ENCODE assay signal across 9 cellular contexts in genomic region chr10:48309711-48310226, GRCh38. TPM values are rescaled to one million over a fixed set of nuclear protein-coding genes. Genes with fewer than 3 reads are reported as not detected.
A peak's percentile ranks its signal among the peaks of the same experiment; 100 is the strongest.
DNase-seq lines count a peak whose midpoint lies in the region; ATAC-seq and TF ChIP-seq lines count a peak whose summit lies in the region.
"Had no signal": no experiment of that assay in that cellular context is flagged by ENCODE, and none has a peak within 500 bp of the region (broad histone marks: within the 10 kb centered on the region; RNA-seq: fewer than 3 reads in every experiment).

No MANE protein-coding gene starts in this region.

- H3K4me3 ChIP-seq in heart left ventricle: no peak overlapping the region
- H3K4me3 ChIP-seq in NB4 (ENCODE audit: low read depth, low read length): no peak overlapping the region
- no peak overlapping the region for H3K4me3 ChIP-seq in transverse colon
- no peak overlapping the region for H3K4me3 ChIP-seq in CD8-positive, alpha-beta memory T cell (ENCODE audit: low read length)

- no peak overlapping the region for H3K4me3 Mint-ChIP-seq in WTC11
- peak overlapping the region in 2 of 7 donors; percentile 33 to 58 for H3K4me3 Mint-ChIP-seq in CD8-positive, alpha-beta memory T cell

- no peak for TF ChIP-seq EP300 in transverse colon (IDR thresholded peaks at IDR 0.05; ENCODE audit: low read depth)

- H3K4me1 Mint-ChIP-seq in WTC11: peaks cover 20% of the 10 kb centered on the region
- H3K4me1 Mint-ChIP-seq in CD8-positive, alpha-beta memory T cell: peaks cover 35 to 72% (median 56%) of the 10 kb centered on the region in 3 donors

- peaks cover 0 to 38% (median 22%) of the 10 kb centered on the region in 12 donors for H3K4me1 ChIP-seq in heart left ventricle
- peaks cover 8 to 32% (median 16%) of the 10 kb centered on the region in 4 donors for H3K4me1 ChIP-seq in transverse colon
- peaks cover 33% of the 10 kb centered on the region for H3K4me1 ChIP-seq in CD8-positive, alpha-beta memory T cell (ENCODE audit: insufficient read depth, low read length)

- no peaks in the 10 kb centered on the region for H3K36me3 ChIP-seq in heart left ventricle
- H3K36me3 ChIP-seq in transverse colon: no peaks in the 10 kb centered on the region
- H3K36me3 ChIP-seq in CD8-positive, alpha-beta memory T cell (ENCODE audit: insufficient read depth, low read length): no peaks in the 10 kb centered on the region

- CTCF ChIA-PET in WTC11 (lab: Charles Lee): interaction anchor here (0.7 to 2.0 kb wide), 6 partner anchors 9 to 346 kb away, joined by 3 to 17 read pairs (median 4); no protein-coding TSS in a partner anchor
- CTCF ChIA-PET in CD8-positive, alpha-beta memory T cell (lab: Charles Lee): no interaction called here

- in situ Hi-C loops in transverse colon (cut with MboI; ENCODE audit: low pct_ligation_motif_present in 1 of 4, low pct_unique_long_range_greater_than_20kb in 1 of 4, low sequenced_read_pairs in 3 of 4): no loop called here

- no peaks in the 10 kb centered on the region for H3K36me3 Mint-ChIP-seq in WTC11
- peaks cover 0 to 2% (median 0%) of the 10 kb centered on the region in 3 donors for H3K36me3 Mint-ChIP-seq in CD8-positive, alpha-beta memory T cell

- no peak overlapping the region for H3K27ac ChIP-seq in heart left ventricle
- peak overlapping the region; percentile 40 for H3K27ac ChIP-seq in epithelial cell of prostate
- H3K27ac ChIP-seq in transverse colon: no peak overlapping the region
- no peak overlapping the region for H3K27ac ChIP-seq in CD8-positive, alpha-beta memory T cell (ENCODE audit: low read depth, low read length)

- DNase-seq in heart left ventricle: no peak
- DNase-seq in left ventricle myocardium superior: no peak
- peak; percentile 18 for DNase-seq in NB4 (ENCODE audit: low read depth)
- no peak for DNase-seq in epithelial cell of prostate (ENCODE audit: low read depth, low spot score)
- no peak for DNase-seq in transverse colon
- DNase-seq in activated CD8-positive, alpha-beta memory T cell treated with anti-CD3 and anti-CD28 coated beads, Interleukin-2, amount 50 U/mL, for 4 hours: no peak
- DNase-seq in WTC11 (ENCODE audit: low spot score): no peak
- no peak for DNase-seq in CD8-positive, alpha-beta memory T cell

- H3K27me3 ChIP-seq in heart left ventricle: no peaks in the 10 kb centered on the region
- H3K27me3 ChIP-seq in transverse colon: no peaks in the 10 kb centered on the region
- no peaks in the 10 kb centered on the region for H3K27me3 ChIP-seq in CD8-positive, alpha-beta memory T cell (ENCODE audit: insufficient read depth, low read length, poor library complexity, severe bottlenecking)

- peaks cover 12% of the 10 kb centered on the region for H3K27me3 Mint-ChIP-seq in WTC11 (ENCODE audit: low read depth)
- H3K27me3 Mint-ChIP-seq in CD8-positive, alpha-beta memory T cell: no peaks in the 10 kb centered on the region

- H3K9me3 ChIP-seq in heart left ventricle (no peaks in the 10 kb centered on the region), transverse colon (no peaks in the 10 kb centered on the region)
- H3K9me3 ChIP-seq in CD8-positive, alpha-beta memory T cell (ENCODE audit: low read length): no peaks in the 10 kb centered on the region

- no peak overlapping the region for H3K27ac Mint-ChIP-seq in WTC11
- no peak overlapping the region for H3K27ac Mint-ChIP-seq in CD8-positive, alpha-beta memory T cell

- TF ChIP-seq CTCF in heart left ventricle (IDR thresholded peaks at IDR 0.05) (peak in 8 of 12 donors; percentile 5 to 45 (median 25)), NB4 (IDR thresholded peaks at IDR 0.05; ENCODE audit: low read depth, low read length) (peak; percentile 21), transverse colon (IDR thresholded peaks at IDR 0.05) (peak in 3 of 5 experiments; percentile 9 to 19 (median 19)), WTC11 (IDR thresholded peaks at IDR 0.05) (no peak)

- H3K9me3 Mint-ChIP-seq in WTC11: no peaks in the 10 kb centered on the region
- H3K9me3 Mint-ChIP-seq in CD8-positive, alpha-beta memory T cell: no peaks in the 10 kb centered on the region

- WGBS in heart left ventricle, 4 donors: 63 to 69% (median 65%) methylated on average over 2 of the region's 2 CpGs
- 62% methylated on average over 2 of the region's 2 CpGs; no CpG with 5 or more reads in 1 of the 2 donors for WGBS in transverse colon (ENCODE audit: low coverage in 1 of 2), 2 donors

- intact Hi-C loops in heart left ventricle (cut with DNase I) (loop anchor here in 1 of 10 donors (5.0 kb wide), 3 partner anchors 53 to 348 kb away; no protein-coding TSS in a partner anchor), left ventricle myocardium superior (cut with micrococcal nuclease) (no loop called here), transverse colon (cut with DNase I; ENCODE audit: low total_unique reads) (no loop called here)

- TF ChIP-seq POLR2A in heart left ventricle (IDR thresholded peaks at IDR 0.05): no peak
- TF ChIP-seq POLR2A in NB4 (IDR thresholded peaks at IDR 0.05; ENCODE audit: extremely low read depth, insufficient read length): no peak
- TF ChIP-seq POLR2A in transverse colon (IDR thresholded peaks at IDR 0.05): no peak

- ATAC-seq in heart left ventricle (no peak), left ventricle myocardium superior (no peak), WTC11 (no peak)
- ATAC-seq: sciatic nerve had no signal

- POLR2A ChIA-PET in WTC11 (lab: Charles Lee): interaction anchor here (0.5 kb wide), 1 partner anchor 751 kb away, joined by 3 read pairs; no protein-coding TSS in a partner anchor
- POLR2A ChIA-PET in CD8-positive, alpha-beta memory T cell (lab: Charles Lee): no interaction called here

TF ChIP-seq in WTC11, 78 proteins besides CTCF, POLR2A, EP300 and RAD21 (continues in another document):
- TF ChIP-seq HMGA2 (CRISPR knock-in tag; IDR thresholded peaks at IDR 0.05) (no peak), SP1 (CRISPR knock-in tag; conservative IDR thresholded peaks at IDR 0.05) (no peak), GRHL2 (CRISPR knock-in tag; IDR thresholded peaks at IDR 0.05; ENCODE audit: insufficient replicate concordance, severe bottlenecking) (no peak), PRDM15 (CRISPR knock-in tag; IDR thresholded peaks at IDR 0.05) (no peak), ZMAT4 (CRISPR knock-in tag; IDR thresholded peaks at IDR 0.05) (no peak)

RNA-seq across cellular contexts. Expression of gene MAPK8, which starts 3.3 kb away (rescaled TPM):
- total RNA-seq in heart left ventricle (10 to 100 TPM; 22.8 to 36.8 (median 31.8) TPM), left ventricle myocardium superior (38.4 TPM), transverse colon (100 to 1,000 TPM in 1 of 4 donors, 10 to 100 TPM in 3; 29.7 to 126 (median 67.8) TPM), WTC11 (2021) (52.9 to 58.7 TPM (median 56.6 TPM) in 3 replicates)
- 10 to 100 TPM in 1 of 2 donors, 1 to 10 TPM in 1; 4.2 to 17.7 TPM for polyA plus RNA-seq in heart left ventricle
- total RNA-seq in CD8-positive, alpha-beta memory T cell: 10 to 100 TPM; 38.8 to 43.5 TPM
- polyA plus RNA-seq in CD8-positive, alpha-beta memory T cell: 20.5 TPM

RNA-seq across cellular contexts. Expression of gene FRMPD2, which starts 35.3 kb away (rescaled TPM):
- total RNA-seq in heart left ventricle (under 1 TPM in 2 of 9 donors, not detected in 7; 0.20 to 0.66 TPM), left ventricle myocardium superior (not detected), transverse colon (under 1 TPM in 1 of 4 donors, not detected in 3; 0.80 TPM), WTC11 (2021) (0.73 to 1.3 TPM (median 1.1 TPM) in 3 replicates)
- polyA plus RNA-seq in heart left ventricle: not detected
- not detected for total RNA-seq in CD8-positive, alpha-beta memory T cell
- polyA plus RNA-seq in CD8-positive, alpha-beta memory T cell: not detected
